ENCODE assay signal across 17 cellular contexts in genomic region chrX:21503593-21503992, GRCh38.
A peak's percentile ranks its signal among the peaks of the same experiment; 100 is the strongest.
DNase-seq lines count a peak whose midpoint lies in the region; ATAC-seq and TF ChIP-seq lines count a peak whose summit lies in the region.
"Had no signal": no experiment of that assay in that cellular context is flagged by ENCODE, and none has a peak within 500 bp of the region (broad histone marks: within the 10 kb centered on the region; RNA-seq: fewer than 3 reads in every experiment).

No MANE protein-coding gene starts in this region.

- no peak overlapping the region for H3K27ac Mint-ChIP-seq in activated T-cell treated with anti-CD3 and anti-CD28 coated beads, Interleukin-2, amount 50 U/mL, for 24 hours
- H3K27ac Mint-ChIP-seq: CD8-positive, alpha-beta memory T cell; naive B cell had no signal

- H3K9ac ChIP-seq in trophoblast cell (ENCODE audit: low read length): no peak overlapping the region

- H2BK120ac ChIP-seq in trophoblast cell (ENCODE audit: insufficient read depth, low read length, poor library complexity): no peak overlapping the region

- H3K4me3 Mint-ChIP-seq in activated T-cell treated with anti-CD3 and anti-CD28 coated beads, Interleukin-2, amount 50 U/mL, for 24 hours: no peak overlapping the region
- H3K4me3 Mint-ChIP-seq: CD8-positive, alpha-beta memory T cell; naive B cell had no signal

- H3K79me1 ChIP-seq in trophoblast cell (ENCODE audit: low read length): no peaks in the 10 kb centered on the region

- H3K18ac ChIP-seq in trophoblast cell (ENCODE audit: low read length): no peak overlapping the region

- H4K12ac ChIP-seq in trophoblast cell (ENCODE audit: low read depth, low read length): no peak overlapping the region

- DNase-seq in GM12864 (ENCODE audit: low read depth) (peak; percentile 2), trophoblast cell (no peak), GM13977 (ENCODE audit: low spot score) (no peak), NCI-H2171 treated with DMSO at 0.1 percent for 48 hours (lab: John Stamatoyannopoulos, UW) (no peak)
- DNase-seq in activated T-cell treated with anti-CD3 and anti-CD28 coated beads, Interleukin-2, amount 50 U/mL, for 24 hours: no peak
- DNase-seq: amygdala; CD8-positive, alpha-beta memory T cell; colonic mucosa; GF-D8; naive B cell; NCI-H1417; T-helper 2 cell; thyroid gland had no signal

- H3K36me3 Mint-ChIP-seq in activated T-cell treated with anti-CD3 and anti-CD28 coated beads, Interleukin-2, amount 50 U/mL, for 24 hours (ENCODE audit: low read depth): peaks cover 9% of the 10 kb centered on the region
- H3K36me3 Mint-ChIP-seq: CD8-positive, alpha-beta memory T cell; naive B cell had no signal

- no peak overlapping the region for H3K23ac ChIP-seq in trophoblast cell (ENCODE audit: low read length)

- WGBS in trophoblast cell (ENCODE audit: extremely low coverage, insufficient coverage, insufficient read length): no CpG with 5 or more reads among the region's 3 CpGs

- no peaks in the 10 kb centered on the region for H3K27me3 ChIP-seq in trophoblast cell (ENCODE audit: insufficient read depth, low read length)
- H3K27me3 ChIP-seq: colonic mucosa, esophagus muscularis mucosa, thyroid gland had no signal

- peaks cover 7% of the 10 kb centered on the region for H3K4me1 Mint-ChIP-seq in activated T-cell treated with anti-CD3 and anti-CD28 coated beads, Interleukin-2, amount 50 U/mL, for 24 hours (ENCODE audit: low read depth)
- H3K4me1 Mint-ChIP-seq: CD8-positive, alpha-beta memory T cell had no signal

- no peak overlapping the region for H3K14ac ChIP-seq in trophoblast cell (ENCODE audit: low read length)

- TF ChIP-seq CTCF in GM12864 (IDR thresholded peaks at IDR 0.05; ENCODE audit: low read depth, low read length, missing control alignments): no peak
- TF ChIP-seq CTCF in GM13977 (IDR thresholded peaks at IDR 0.05; ENCODE audit: extremely low read depth, insufficient read depth, missing control alignments): no peak

- no peak overlapping the region for H2BK12ac ChIP-seq in trophoblast cell (ENCODE audit: low read length)

- peak; percentile 87 for ATAC-seq in GM19351 (IDR thresholded peaks at IDR 0.05; ENCODE audit: unreplicated experiment)
- ATAC-seq in HG02571 (IDR thresholded peaks at IDR 0.05; ENCODE audit: unreplicated experiment): peak; percentile 80
- peak; percentile 86 for ATAC-seq in HG03342 (IDR thresholded peaks at IDR 0.05; ENCODE audit: unreplicated experiment)

- no peak overlapping the region for H3K4me2 ChIP-seq in trophoblast cell (ENCODE audit: low read length)

- H3K4ac ChIP-seq in trophoblast cell (ENCODE audit: low read depth, low read length): no peak overlapping the region

- H3K27ac ChIP-seq in trophoblast cell (ENCODE audit: low read depth, low read length): no peak overlapping the region
- H3K27ac ChIP-seq: colonic mucosa, esophagus muscularis mucosa, thyroid gland had no signal

- no peak overlapping the region for H4K8ac ChIP-seq in trophoblast cell (ENCODE audit: low read depth, low read length)

- H3K4me1 ChIP-seq in trophoblast cell (ENCODE audit: control insufficient read depth in 1 of 2, insufficient read depth in 2 of 2, low read length in 2 of 2): no peaks in the 10 kb centered on the region
- H3K4me1 ChIP-seq: colonic mucosa, esophagus muscularis mucosa, thyroid gland had no signal

- H3K79me2 ChIP-seq in trophoblast cell (ENCODE audit: control insufficient read depth, insufficient read depth, low read length, poor library complexity): no peaks in the 10 kb centered on the region

- no peaks in the 10 kb centered on the region for H3K9me3 Mint-ChIP-seq in activated T-cell treated with anti-CD3 and anti-CD28 coated beads, Interleukin-2, amount 50 U/mL, for 24 hours
- H3K9me3 Mint-ChIP-seq: CD8-positive, alpha-beta memory T cell; naive B cell had no signal

- in situ Hi-C loops in GM13977 (cut with MboI; ENCODE audit: low pct_unique_long_range_greater_than_20kb, low sequenced_read_pairs, unreplicated experiment): no loop called here

- no peaks in the 10 kb centered on the region for H3K9me3 ChIP-seq in trophoblast cell (ENCODE audit: insufficient read depth, low read depth, low read length)
- H3K9me3 ChIP-seq: colonic mucosa, esophagus muscularis mucosa, thyroid gland had no signal

- H2AFZ ChIP-seq in trophoblast cell (ENCODE audit: insufficient read depth, low read length, poor library complexity): no peak overlapping the region

- no peak overlapping the region for H2AK5ac ChIP-seq in trophoblast cell (ENCODE audit: low read length)

- peaks cover 3% of the 10 kb centered on the region for H3K27me3 Mint-ChIP-seq in activated T-cell treated with anti-CD3 and anti-CD28 coated beads, Interleukin-2, amount 50 U/mL, for 24 hours
- H3K27me3 Mint-ChIP-seq: CD8-positive, alpha-beta memory T cell; naive B cell had no signal

- no peak overlapping the region for H4K91ac ChIP-seq in trophoblast cell (ENCODE audit: low read depth, low read length)

- no peaks in the 10 kb centered on the region for H3K36me3 ChIP-seq in trophoblast cell (ENCODE audit: control insufficient read depth in 1 of 2, insufficient read depth in 2 of 2, low read length in 2 of 2)
- H3K36me3 ChIP-seq: colonic mucosa, esophagus muscularis mucosa, thyroid gland had no signal

- no peak overlapping the region for H2BK5ac ChIP-seq in trophoblast cell (ENCODE audit: low read depth, low read length, poor library complexity)

- H3K4me3 ChIP-seq in GM12864 (ENCODE audit: low read depth, low read length): no peak overlapping the region
- H3K4me3 ChIP-seq in trophoblast cell (ENCODE audit: low read depth, low read length): no peak overlapping the region
- H3K4me3 ChIP-seq: colonic mucosa, esophagus muscularis mucosa, thyroid gland had no signal
